Comparison of ENCODE assay signal across 9 cellular contexts in the genomic region with DNA sequence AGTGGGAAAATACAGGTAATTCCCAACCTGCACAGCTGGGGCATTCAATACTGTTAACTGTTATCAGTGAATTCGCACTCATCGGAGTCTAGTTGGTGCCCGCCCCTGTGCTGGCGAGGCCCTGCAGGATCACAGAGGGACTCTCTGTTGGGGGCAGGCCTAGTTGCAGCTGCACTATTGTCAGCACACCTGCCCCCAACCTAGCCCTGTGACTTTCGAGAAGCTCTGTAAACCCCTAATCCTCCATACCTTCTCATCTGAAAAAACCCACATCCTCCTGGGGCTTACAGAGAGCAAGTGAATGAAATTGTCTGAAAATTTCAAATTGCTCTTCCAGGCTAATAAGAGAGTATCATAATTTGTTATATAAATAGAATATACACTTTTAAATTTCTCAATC.
DNase-seq lines count a peak whose midpoint lies in the region; ATAC-seq and TF ChIP-seq lines count a peak whose summit lies in the region.
"Had no signal": no experiment of that assay in that cellular context is flagged by ENCODE, and none has a peak within 500 bp of the region (broad histone marks: within the 10 kb centered on the region; RNA-seq: fewer than 3 reads in every experiment).

No MANE protein-coding gene starts in this region.

- TF ChIP-seq CTCF in GM10248 (IDR thresholded peaks at IDR 0.05; ENCODE audit: control extremely low read depth, extremely low read depth, low read depth, missing control alignments) (no peak), progenitor cell of endocrine pancreas (IDR thresholded peaks at IDR 0.05; ENCODE audit: unreplicated experiment) (no peak)

- CTCF ChIA-PET in GM10248 (lab: Yijun Ruan, JAX) = no interaction called here

- H3K27ac Mint-ChIP-seq in progenitor cell of endocrine pancreas = no peak overlapping the region

- peaks cover under 1% of the 10 kb centered on the region for H3K9me3 Mint-ChIP-seq in progenitor cell of endocrine pancreas (ENCODE audit: low read depth)

- DNase-seq in GM10248 (ENCODE audit: extremely low spot score) (peak; percentile 62), amygdala (lab: John Stamatoyannopoulos, UW) (no peak), MG63 (no peak), NAMALWA (ENCODE audit: low spot score) (no peak), progenitor cell of endocrine pancreas (ENCODE audit: low spot score, unreplicated experiment) (no peak)
- DNase-seq in activated naive CD4-positive, alpha-beta T cell treated with anti-CD3 and anti-CD28 coated beads, Interleukin-2, amount 50 U/mL, for 16 hours = peak; percentile 18
- DNase-seq: NCI-H1092 treated with DMSO at 0.1 percent for 48 hours had no signal

- ATAC-seq in GM19397 (IDR thresholded peaks at IDR 0.05; ENCODE audit: unreplicated experiment) (peak; percentile 74), HG03139 (IDR thresholded peaks at IDR 0.05; ENCODE audit: unreplicated experiment) (peak; percentile 68)

- no peaks in the 10 kb centered on the region for H3K27me3 ChIP-seq in MG63

- H3K4me3 Mint-ChIP-seq in progenitor cell of endocrine pancreas (ENCODE audit: low read depth) = no peak overlapping the region

- H3K36me3 ChIP-seq in MG63 = no peaks in the 10 kb centered on the region

- H3K4me3 ChIP-seq in MG63 = no peak overlapping the region

- H3K36me3 Mint-ChIP-seq in progenitor cell of endocrine pancreas (ENCODE audit: insufficient read depth) = no peaks in the 10 kb centered on the region

- H3K27me3 Mint-ChIP-seq in progenitor cell of endocrine pancreas = no peaks in the 10 kb centered on the region

- POLR2A ChIA-PET in GM10248 (lab: Yijun Ruan, JAX) = no interaction called here

- peaks cover 2% of the 10 kb centered on the region; the same call in 1 of the 2 replicates for H3K9me3 ChIP-seq in MG63

- no peaks in the 10 kb centered on the region for H3K4me1 Mint-ChIP-seq in progenitor cell of endocrine pancreas (ENCODE audit: low read depth)

Comparison
In these comparisons a context has a peak if more than half of its experiments do, and no peak if none do; other contexts are left out.
1. DNase-seq: peak in GM10248 (single experiment) and activated naive CD4-positive, alpha-beta T cell treated with anti-CD3 and anti-CD28 coated beads, Interleukin-2, amount 50 U/mL, for 16 hours (single experiment); none in amygdala (0 of 56), MG63 (single experiment), NAMALWA (single experiment) and progenitor cell of endocrine pancreas (single experiment).